Comparison of ENCODE assay signal across 8 cellular contexts in the genomic region with DNA sequence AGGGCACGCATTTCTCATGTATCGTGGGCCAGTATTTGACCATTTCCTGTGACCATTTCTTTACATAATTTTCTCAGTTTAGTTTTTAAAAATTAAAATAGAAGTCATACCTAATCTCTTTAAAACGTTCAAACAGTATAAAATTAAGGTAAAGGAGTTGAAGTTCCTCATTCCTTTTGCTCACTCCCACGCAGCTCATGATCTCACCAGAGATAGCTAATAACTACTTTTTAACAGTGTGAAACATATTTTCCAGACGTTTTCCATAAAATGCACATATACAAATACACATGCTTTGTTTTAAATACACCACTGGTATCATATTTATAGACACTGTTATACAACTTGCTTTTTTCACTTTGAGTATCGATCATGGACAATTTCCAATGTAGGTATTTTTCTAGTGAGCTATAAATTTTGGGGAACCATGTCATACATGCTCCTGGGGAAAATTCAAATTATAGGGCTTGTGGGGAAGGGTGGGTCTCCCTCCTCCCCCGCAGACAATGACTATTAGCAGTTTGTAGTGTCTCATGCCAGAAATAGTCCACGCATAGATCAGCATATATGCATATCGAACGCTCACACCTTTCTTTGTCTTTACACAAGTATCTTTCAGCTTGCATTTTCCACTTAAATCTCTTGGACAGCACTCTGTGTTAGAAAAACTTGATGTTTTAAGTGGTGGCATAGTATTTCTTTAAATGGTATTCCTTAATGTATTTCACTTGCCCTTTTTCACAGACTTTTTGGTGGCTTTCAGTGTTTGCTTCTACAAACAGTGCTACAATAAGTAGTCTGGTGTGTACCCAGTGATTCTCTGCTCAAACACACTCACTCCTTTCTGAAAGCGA.
DNase-seq lines count a peak whose midpoint lies in the region; ATAC-seq, FAIRE-seq and TF ChIP-seq lines count a peak whose summit lies in the region.

No MANE protein-coding gene starts in this region.

- no peaks in the 10 kb centered on the region for H3K27me3 Mint-ChIP-seq in astrocyte (ENCODE audit: low read depth, unreplicated experiment)

- DNase-seq in ELR (ENCODE audit: low read depth) (peak; percentile 47), astrocyte (ENCODE audit: low read depth) (peak; percentile 52), neuronal stem cell (ENCODE audit: low spot score) (no peak), RPMI8226 (no peak), adrenal gland (no peak), iPS-NIHi11 (ENCODE audit: low spot score) (no peak)

- peaks cover 65% of the 10 kb centered on the region for H3K4me1 Mint-ChIP-seq in astrocyte (ENCODE audit: low read depth, unreplicated experiment)

- H2BK120ac ChIP-seq in neuronal stem cell (ENCODE audit: low read depth, low read length), result no peak overlapping the region

- H2AK5ac ChIP-seq in neuronal stem cell (ENCODE audit: low read depth, low read length), result no peak overlapping the region

- H3K79me2 ChIP-seq in astrocyte (ENCODE audit: insufficient read depth, low read length), result no peaks in the 10 kb centered on the region

- H3K9me3 Mint-ChIP-seq in astrocyte (ENCODE audit: unreplicated experiment), result no peaks in the 10 kb centered on the region

- H3K27ac Mint-ChIP-seq in astrocyte (ENCODE audit: unreplicated experiment), result peak overlapping the region; percentile 99

- no peaks in the 10 kb centered on the region for H3K79me1 ChIP-seq in neuronal stem cell (ENCODE audit: low read depth, low read length)

- H3K36me3 Mint-ChIP-seq in astrocyte (ENCODE audit: low read depth, unreplicated experiment), result no peaks in the 10 kb centered on the region

- TF ChIP-seq CTCF in astrocyte (IDR thresholded peaks at IDR 0.05; ENCODE audit: insufficient read depth, low read depth, low read length) (no peak), adrenal gland (IDR thresholded peaks at IDR 0.05) (no peak)

- H3K4me3 Mint-ChIP-seq in astrocyte (ENCODE audit: unreplicated experiment), result peak overlapping the region; percentile 72

- intact Hi-C loops in adrenal gland (cut with DNase I), result no loop called here

- no peak overlapping the region for H2BK12ac ChIP-seq in neuronal stem cell (ENCODE audit: low read length)

- WGBS in HUES64, result 54% methylated on average over 11 of the region's 11 CpGs
- WGBS in neuronal stem cell (ENCODE audit: extremely low coverage in 2 of 2, insufficient read length in 2 of 2, insufficient replicate concordance in 1 of 2), 2 donors, result no CpG with 5 or more reads among the region's 11 CpGs
- 70 to 74% (median 71%) methylated on average over 11 of the region's 11 CpGs for WGBS in adrenal gland, 4 donors

- no peak overlapping the region for H3K14ac ChIP-seq in neuronal stem cell (ENCODE audit: low read length)

- H3K36me3 ChIP-seq in HUES64 (ENCODE audit: insufficient read depth, low read length), result no peaks in the 10 kb centered on the region
- no peaks in the 10 kb centered on the region for H3K36me3 ChIP-seq in astrocyte (ENCODE audit: insufficient read depth, low read length)
- no peaks in the 10 kb centered on the region for H3K36me3 ChIP-seq in neuronal stem cell (replicated peaks in 1 of 2; ENCODE audit: control insufficient read depth in 2 of 2, insufficient read depth in 2 of 2, low read length in 2 of 2)
- H3K36me3 ChIP-seq in adrenal gland (replicated peaks in 1 of 2), result no peaks in the 10 kb centered on the region

- H4K8ac ChIP-seq in neuronal stem cell (ENCODE audit: low read depth, low read length), result no peak overlapping the region

- no peak for TF ChIP-seq POLR2A in adrenal gland (IDR thresholded peaks at IDR 0.05)

- H2AFZ ChIP-seq in astrocyte (ENCODE audit: low read depth, low read length), result peak overlapping the region; percentile 69
- peak overlapping the region; percentile 78 for H2AFZ ChIP-seq in neuronal stem cell (ENCODE audit: low read length)

- H3K23ac ChIP-seq in neuronal stem cell (ENCODE audit: low read depth, low read length, poor library complexity), result no peak overlapping the region

- no peaks in the 10 kb centered on the region for H3K9me3 ChIP-seq in HUES64 (ENCODE audit: insufficient read depth, low read depth, low read length)
- no peaks in the 10 kb centered on the region for H3K9me3 ChIP-seq in astrocyte (ENCODE audit: insufficient read depth, low read depth, low read length)
- H3K9me3 ChIP-seq in neuronal stem cell (replicated peaks in 1 of 2; ENCODE audit: control insufficient read depth in 2 of 2, insufficient read depth in 1 of 2, low read depth in 1 of 2, low read length in 2 of 2), result no peaks in the 10 kb centered on the region
- no peaks in the 10 kb centered on the region for H3K9me3 ChIP-seq in adrenal gland (replicated peaks in 1 of 3)

- no peak overlapping the region for H2BK5ac ChIP-seq in neuronal stem cell (ENCODE audit: low read length)

- H3K4me2 ChIP-seq in astrocyte (ENCODE audit: low read length) (peak overlapping the region; percentile 82), neuronal stem cell (ENCODE audit: insufficient read depth, low read length, poor library complexity, severe bottlenecking) (no peak overlapping the region)

- no peak overlapping the region for H3K18ac ChIP-seq in neuronal stem cell (ENCODE audit: low read length)

- H3K4me1 ChIP-seq in HUES64 (ENCODE audit: insufficient read depth, low read length), result peaks cover 71% of the 10 kb centered on the region
- H3K4me1 ChIP-seq in astrocyte (ENCODE audit: insufficient read depth, low read length), result peaks cover 57% of the 10 kb centered on the region
- H3K4me1 ChIP-seq in neuronal stem cell (ENCODE audit: control insufficient read depth in 2 of 2, insufficient read depth in 1 of 2, low read depth in 1 of 2, low read length in 2 of 2), result peaks cover 27 to 52% of the 10 kb centered on the region in 2 donors
- peaks cover 0 to 16% of the 10 kb centered on the region in 2 donors for H3K4me1 ChIP-seq in adrenal gland (replicated peaks in 1 of 2)

- FAIRE-seq in astrocyte (lab: Jason Lieb, UNC), result no peak

- H3K27me3 ChIP-seq in HUES64 (ENCODE audit: insufficient read depth, low read length) (no peaks in the 10 kb centered on the region), astrocyte (ENCODE audit: insufficient read depth, low read length) (no peaks in the 10 kb centered on the region), neuronal stem cell (ENCODE audit: control insufficient read depth in 3 of 3, insufficient read depth in 3 of 3, low read depth in 1 of 3, low read length in 3 of 3) (no peaks in the 10 kb centered on the region), adrenal gland (no peaks in the 10 kb centered on the region)

- H4K20me1 ChIP-seq in astrocyte (ENCODE audit: insufficient read depth, low read length), result no peaks in the 10 kb centered on the region

- H2BK15ac ChIP-seq in neuronal stem cell (ENCODE audit: low read length), result no peak overlapping the region

- no peak overlapping the region for H4K91ac ChIP-seq in neuronal stem cell (ENCODE audit: low read depth, low read length, poor library complexity)

- no peak overlapping the region for H3K4ac ChIP-seq in neuronal stem cell (ENCODE audit: low read length)

- H3K27ac ChIP-seq in HUES64 (ENCODE audit: low read depth, low read length) (peak overlapping the region; percentile 95), astrocyte (ENCODE audit: low read depth, low read length) (peak overlapping the region; percentile 88), neuronal stem cell (replicated peaks; ENCODE audit: low read length) (peak overlapping the region; percentile 87), adrenal gland (peak overlapping the region in 1 of 5 donors; percentile 44)

- H3K4me3 ChIP-seq in HUES64 (ENCODE audit: low read length), result peak overlapping the region; percentile 5; the same call in 1 of the 2 replicates
- H3K4me3 ChIP-seq in astrocyte (ENCODE audit: insufficient read depth, low read depth, low read length), result peak overlapping the region; percentile 17
- H3K4me3 ChIP-seq in neuronal stem cell (ENCODE audit: low read length in 2 of 2), result peak overlapping the region in 1 of 2 donors; percentile 45
- no peak overlapping the region for H3K4me3 ChIP-seq in adrenal gland

- H3K9ac ChIP-seq in HUES64 (ENCODE audit: low read depth, low read length), result peak overlapping the region; percentile 68
- H3K9ac ChIP-seq in astrocyte (ENCODE audit: low read length), result peak overlapping the region; percentile 84
- no peak overlapping the region for H3K9ac ChIP-seq in neuronal stem cell (ENCODE audit: low read depth, low read length, poor library complexity)

- ATAC-seq in HG02623 (IDR thresholded peaks at IDR 0.05; ENCODE audit: unreplicated experiment), result no peak

Comparison
In these comparisons a context has a peak if more than half of its experiments do, and no peak if none do; other contexts are left out.
1. DNase-seq: peak in ELR (single experiment) and astrocyte (single experiment); none in neuronal stem cell (single experiment), RPMI8226 (single experiment), adrenal gland (0 of 7) and iPS-NIHi11 (single experiment).
2. H3K4me3 ChIP-seq: peak in HUES64 (single experiment) and astrocyte (single experiment); none in adrenal gland (0 of 4).